8 cellular contexts compared by ENCODE assay signal in the genomic region with DNA sequence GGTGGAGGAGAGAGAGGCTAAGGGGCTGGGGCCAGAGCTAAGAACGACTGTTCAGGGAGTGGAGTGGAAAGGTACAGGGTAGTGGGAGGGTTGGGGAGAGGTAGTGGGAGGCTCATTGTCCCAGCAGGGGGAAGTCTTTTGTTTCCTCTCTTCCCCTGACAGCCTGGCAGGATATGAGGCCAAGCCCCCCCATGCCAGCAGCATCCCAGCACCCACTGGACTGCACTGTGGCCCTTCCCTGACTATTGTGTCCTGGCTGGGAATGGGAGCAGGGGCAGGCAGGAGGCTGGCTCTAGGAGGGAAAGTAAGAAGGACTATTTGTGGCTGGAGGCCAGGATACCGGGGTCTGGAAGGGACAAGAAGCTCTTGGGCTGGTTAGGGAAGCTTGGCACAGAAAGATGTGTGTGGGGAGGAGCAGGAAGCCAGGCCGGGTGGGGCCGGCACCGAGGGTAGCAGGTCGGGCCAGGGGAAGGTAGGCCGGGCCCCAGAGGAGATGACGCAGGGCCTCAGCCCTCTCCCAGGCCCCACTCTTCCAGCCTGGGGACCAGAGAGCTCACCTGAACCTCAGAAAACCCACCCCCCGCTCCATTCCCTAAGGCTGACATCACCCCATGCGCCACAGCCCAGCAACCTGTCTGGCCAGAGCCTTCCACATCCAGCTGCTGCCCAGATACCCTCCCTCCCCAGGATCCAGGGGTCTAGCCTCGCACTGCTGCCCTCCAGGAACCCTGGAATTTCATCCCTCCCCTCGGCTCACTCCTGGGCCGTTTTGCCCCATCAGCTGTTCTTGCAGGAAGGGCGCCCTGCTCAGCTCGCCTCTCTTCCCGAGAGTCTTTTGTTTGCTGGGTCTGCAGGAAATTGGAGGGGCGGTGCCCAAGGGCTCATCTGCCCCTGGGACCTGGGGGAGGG. TPM values are rescaled to one million over a fixed set of nuclear protein-coding genes. Genes with fewer than 3 reads are reported as not detected.
DNase-seq lines count a peak whose midpoint lies in the region; ATAC-seq and TF ChIP-seq lines count a peak whose summit lies in the region.

No MANE protein-coding gene starts in this region.

- H3K4me1 ChIP-seq in mesendoderm (ENCODE audit: control insufficient read depth, low read depth, low read length) = peaks cover 6% of the 10 kb centered on the region

- peak overlapping the region; percentile 34 for H3K4me3 Mint-ChIP-seq in activated naive CD4-positive, alpha-beta T cell treated with anti-CD3 and anti-CD28 coated beads, Interleukin-2, amount 50 U/mL, for 24 hours

- peak overlapping the region; percentile 39 for H2BK120ac ChIP-seq in mesendoderm (ENCODE audit: low read depth, low read length)

- H3K27me3 ChIP-seq in dorsolateral prefrontal cortex = no peaks in the 10 kb centered on the region
- no peaks in the 10 kb centered on the region for H3K27me3 ChIP-seq in mesendoderm (ENCODE audit: insufficient read depth, low read length, poor library complexity)

- H3K27me3 Mint-ChIP-seq in activated naive CD4-positive, alpha-beta T cell treated with anti-CD3 and anti-CD28 coated beads, Interleukin-2, amount 50 U/mL, for 24 hours = peaks cover 2% of the 10 kb centered on the region

- no peak for TF ChIP-seq CTCF in dorsolateral prefrontal cortex (IDR thresholded peaks at IDR 0.05 in 54 of 56, conservative IDR thresholded peaks at IDR 0.05 in 2 of 56; ENCODE audit: low read depth in 1 of 56, partially characterized antibody in 56 of 56)

- ATAC-seq in GM21381 (IDR thresholded peaks at IDR 0.05; ENCODE audit: unreplicated experiment) (no peak), GM19351 (IDR thresholded peaks at IDR 0.05; ENCODE audit: unreplicated experiment) (no peak), HG02840 (IDR thresholded peaks at IDR 0.05; ENCODE audit: low FRiP score, unreplicated experiment) (no peak)

- H4K8ac ChIP-seq in mesendoderm (ENCODE audit: low read depth, low read length) = peak overlapping the region; percentile 58

- no peak overlapping the region for H3K27ac Mint-ChIP-seq in activated naive CD4-positive, alpha-beta T cell treated with anti-CD3 and anti-CD28 coated beads, Interleukin-2, amount 50 U/mL, for 24 hours

- no CpG with 5 or more reads among the region's 17 CpGs for WGBS in mesendoderm (ENCODE audit: extremely low coverage, insufficient coverage, low lambda C conversion rate)

- no peaks in the 10 kb centered on the region for H3K9me3 Mint-ChIP-seq in activated naive CD4-positive, alpha-beta T cell treated with anti-CD3 and anti-CD28 coated beads, Interleukin-2, amount 50 U/mL, for 24 hours

- peak overlapping the region; percentile 0 for H4K5ac ChIP-seq in mesendoderm (ENCODE audit: low read length)

- peak overlapping the region; percentile 93 for H3K9ac ChIP-seq in mesendoderm (ENCODE audit: low read length)

- H3K4me2 ChIP-seq in mesendoderm (ENCODE audit: low read length) = peak overlapping the region; percentile 69

- peak overlapping the region; percentile 92 for H2AK5ac ChIP-seq in mesendoderm (ENCODE audit: low read length)

- H3K4me3 ChIP-seq in dorsolateral prefrontal cortex (peak overlapping the region in 28 of 59 donors; percentile 48 to 77 (median 66)), mesendoderm (ENCODE audit: low read length) (peak overlapping the region; percentile 19)

- H3K27ac ChIP-seq in dorsolateral prefrontal cortex (peak overlapping the region in 30 of 59 donors; percentile 2 to 93 (median 85)), mesendoderm (ENCODE audit: low read depth, low read length) (peak overlapping the region; percentile 99)

- intact Hi-C loops in dorsolateral prefrontal cortex (cut with DNase I) = loop anchor here (2.0 to 10.0 kb wide), 4 partner anchors 36 to 221 kb away; partner anchors contain the start of genes MOSPD3 (in 1 of the 2), POP7 (in 1 of the 2) and UFSP1 (in 1 of the 2)
- intact Hi-C loops in posterior vena cava (cut with DNase I) = no loop called here

- peaks cover 2% of the 10 kb centered on the region for H3K79me1 ChIP-seq in mesendoderm (ENCODE audit: low read length)

- H3K36me3 Mint-ChIP-seq in activated naive CD4-positive, alpha-beta T cell treated with anti-CD3 and anti-CD28 coated beads, Interleukin-2, amount 50 U/mL, for 24 hours = no peaks in the 10 kb centered on the region

- DNase-seq in activated naive CD4-positive, alpha-beta T cell treated with Interleukin-2 at 50 U/mL for 16 hours = no peak
- DNase-seq in dorsolateral prefrontal cortex (no peak), mesendoderm (peak; percentile 98), posterior vena cava (ENCODE audit: low spot score) (no peak)

- peak overlapping the region; percentile 98 for H2BK5ac ChIP-seq in mesendoderm (ENCODE audit: low read length)

- H3K79me2 ChIP-seq in mesendoderm (ENCODE audit: control insufficient read depth, insufficient read depth, low read length) = no peaks in the 10 kb centered on the region

- peak overlapping the region; percentile 51 for H3K23ac ChIP-seq in mesendoderm (ENCODE audit: low read length)

- peak overlapping the region; percentile 82 for H3K4ac ChIP-seq in mesendoderm (ENCODE audit: low read depth, low read length)

- H3K18ac ChIP-seq in mesendoderm (ENCODE audit: low read length) = peak overlapping the region; percentile 89

- no peaks in the 10 kb centered on the region for H3K36me3 ChIP-seq in mesendoderm (ENCODE audit: control insufficient read depth, insufficient read depth, low read length)

- H3K4me1 Mint-ChIP-seq in activated naive CD4-positive, alpha-beta T cell treated with anti-CD3 and anti-CD28 coated beads, Interleukin-2, amount 50 U/mL, for 24 hours = peaks cover 9% of the 10 kb centered on the region

- H2BK15ac ChIP-seq in mesendoderm (replicated peaks; ENCODE audit: low read depth) = peak overlapping the region; percentile 4

- peak overlapping the region; percentile 83 for H3K56ac ChIP-seq in mesendoderm (ENCODE audit: low read length)

RNA-seq across cellular contexts. Expression of gene EPHB4, which starts 8.8 kb away (rescaled TPM):
- total RNA-seq in dorsolateral prefrontal cortex (10 to 100 TPM in 3 of 120 experiments, 1 to 10 TPM in 117; 2.4 to 17.5 (median 5.4) TPM), posterior vena cava (10 to 100 TPM; 31.4 to 46.6 TPM)
- 64.2 TPM for polyA plus RNA-seq in mesendoderm (2013, experiment 1 of 2)
- polyA plus RNA-seq in mesendoderm (2013, experiment 2 of 2) = 64.1 TPM

RNA-seq across cellular contexts. Expression of gene SLC12A9, which starts 16.4 kb away (rescaled TPM):
- total RNA-seq in dorsolateral prefrontal cortex = 10 to 100 TPM; 15.8 to 54.2 (median 30.1) TPM
- 16.0 TPM for polyA plus RNA-seq in mesendoderm (2013, experiment 1 of 2)
- 16.1 TPM for polyA plus RNA-seq in mesendoderm (2013, experiment 2 of 2)
- 10 to 100 TPM; 15.6 to 22.8 TPM for total RNA-seq in posterior vena cava

RNA-seq across cellular contexts. Expression of gene TRIP6, which starts 31.0 kb away (rescaled TPM):
- total RNA-seq in dorsolateral prefrontal cortex = 10 to 100 TPM; 12.5 to 46.7 (median 23.4) TPM
- polyA plus RNA-seq in mesendoderm (2013, experiment 1 of 2) = 84.1 TPM
- polyA plus RNA-seq in mesendoderm (2013, experiment 2 of 2) = 85.5 TPM
- 10 to 100 TPM; 55.7 to 58.7 TPM for total RNA-seq in posterior vena cava

RNA-seq across cellular contexts. Expression of gene SRRT, which starts 38.7 kb away (rescaled TPM):
- 100 to 1,000 TPM in 56 of 120 experiments, 10 to 100 TPM in 64; 60.4 to 142 (median 97.9) TPM for total RNA-seq in dorsolateral prefrontal cortex
- 168 TPM for polyA plus RNA-seq in mesendoderm (2013, experiment 1 of 2)
- 157 TPM for polyA plus RNA-seq in mesendoderm (2013, experiment 2 of 2)
- total RNA-seq in posterior vena cava = 10 to 100 TPM; 78.0 to 91.2 TPM

RNA-seq across cellular contexts. Expression of gene UFSP1, which starts 53.4 kb away (rescaled TPM):
- total RNA-seq in dorsolateral prefrontal cortex = 1 to 10 TPM in 118 of 120 experiments, under 1 TPM in 2; 0.51 to 5.4 (median 2.7) TPM
- 2.1 TPM for polyA plus RNA-seq in mesendoderm (2013, experiment 1 of 2)
- 2.2 TPM for polyA plus RNA-seq in mesendoderm (2013, experiment 2 of 2)
- 1 to 10 TPM; 2.7 to 3.3 TPM for total RNA-seq in posterior vena cava

Comparison
In these comparisons a context has a peak if more than half of its experiments do, and no peak if none do; other contexts are left out.
1. intact Hi-C loops: an anchor here in dorsolateral prefrontal cortex (2.0 to 10.0 kb wide); none called in posterior vena cava.